1 cellular context compared by ENCODE assay signal in the genomic region with DNA sequence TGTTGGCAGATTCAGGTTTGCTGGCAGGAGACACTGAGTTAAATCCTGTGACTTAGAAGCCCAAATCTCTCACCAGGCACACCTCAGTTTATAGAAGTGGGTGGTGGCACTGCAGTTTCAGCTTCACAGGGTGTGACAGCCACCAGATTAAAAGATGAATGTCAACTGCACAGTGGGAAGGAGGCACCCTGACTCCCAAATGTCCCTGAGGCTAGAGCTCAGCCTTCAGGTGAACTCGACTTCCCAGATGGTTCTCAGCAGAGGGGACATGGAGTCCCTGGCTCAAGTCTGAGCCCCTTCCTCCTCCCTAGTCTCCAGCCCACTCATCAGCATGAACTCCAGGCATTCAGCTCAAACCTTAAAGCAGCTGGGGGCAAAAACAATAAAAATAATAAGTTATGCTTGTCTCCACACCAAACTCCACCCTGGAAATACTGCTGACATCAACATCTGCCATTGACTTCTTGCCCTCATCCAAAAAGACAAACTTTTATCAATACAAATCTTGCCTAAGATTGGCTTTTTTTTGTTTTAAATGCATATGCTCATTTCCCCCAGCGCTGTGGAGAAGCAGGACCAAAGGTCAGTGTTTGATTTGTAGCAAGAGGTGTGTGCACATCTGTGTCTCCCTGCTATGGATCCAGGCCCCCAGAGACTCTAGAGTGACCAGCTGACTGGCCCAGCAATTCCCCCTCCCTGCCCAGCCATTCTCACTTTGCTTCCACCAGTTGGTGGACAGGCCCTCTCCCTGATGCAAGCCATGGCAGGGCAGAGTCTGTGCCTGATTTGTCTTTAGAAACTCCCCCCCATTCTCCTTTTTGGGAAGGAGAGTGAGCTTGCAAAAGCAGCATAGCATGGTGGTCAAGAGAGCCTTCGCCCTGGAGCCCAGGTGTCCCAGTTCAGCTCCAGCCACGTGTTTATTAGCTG.
TF ChIP-seq lines count a peak whose summit lies in the region.

No MANE protein-coding gene starts in this region.

TF ChIP-seq in HepG2, 621 proteins besides CTCF, POLR2A, EP300 and RAD21 (continued from another document):
- TF ChIP-seq, protein P1, sequence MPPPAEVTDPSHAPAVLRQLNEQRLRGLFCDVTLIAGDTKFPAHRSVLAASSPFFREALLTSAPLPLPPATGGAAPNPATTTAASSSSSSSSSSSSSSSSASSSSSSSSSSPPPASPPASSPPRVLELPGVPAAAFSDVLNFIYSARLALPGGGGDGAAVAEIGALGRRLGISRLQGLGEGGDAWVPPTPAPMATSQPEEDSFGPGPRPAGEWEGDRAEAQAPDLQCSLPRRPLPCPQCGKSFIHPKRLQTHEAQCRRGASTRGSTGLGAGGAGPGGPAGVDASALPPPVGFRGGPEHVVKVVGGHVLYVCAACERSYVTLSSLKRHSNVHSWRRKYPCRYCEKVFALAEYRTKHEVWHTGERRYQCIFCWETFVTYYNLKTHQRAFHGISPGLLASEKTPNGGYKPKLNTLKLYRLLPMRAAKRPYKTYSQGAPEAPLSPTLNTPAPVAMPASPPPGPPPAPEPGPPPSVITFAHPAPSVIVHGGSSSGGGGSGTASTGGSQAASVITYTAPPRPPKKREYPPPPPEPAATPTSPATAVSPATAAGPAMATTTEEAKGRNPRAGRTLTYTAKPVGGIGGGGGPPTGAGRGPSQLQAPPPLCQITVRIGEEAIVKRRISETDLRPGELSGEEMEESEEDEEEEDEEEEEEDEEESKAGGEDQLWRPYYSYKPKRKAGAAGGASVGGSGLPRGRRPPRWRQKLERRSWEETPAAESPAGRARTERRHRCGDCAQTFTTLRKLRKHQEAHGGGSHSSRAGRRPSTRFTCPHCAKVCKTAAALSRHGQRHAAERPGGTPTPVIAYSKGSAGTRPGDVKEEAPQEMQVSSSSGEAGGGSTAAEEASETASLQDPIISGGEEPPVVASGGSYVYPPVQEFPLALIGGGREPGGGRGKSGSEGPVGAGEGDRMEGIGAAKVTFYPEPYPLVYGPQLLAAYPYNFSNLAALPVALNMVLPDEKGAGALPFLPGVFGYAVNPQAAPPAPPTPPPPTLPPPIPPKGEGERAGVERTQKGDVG (CRISPR knock-in tag; IDR thresholded peaks at IDR 0.05; ENCODE audit: borderline replicate concordance), result no peak
- no peak for TF ChIP-seq FOXC1 (CRISPR knock-in tag; IDR thresholded peaks at IDR 0.05; ENCODE audit: borderline replicate concordance)
- TF ChIP-seq, protein P2, sequence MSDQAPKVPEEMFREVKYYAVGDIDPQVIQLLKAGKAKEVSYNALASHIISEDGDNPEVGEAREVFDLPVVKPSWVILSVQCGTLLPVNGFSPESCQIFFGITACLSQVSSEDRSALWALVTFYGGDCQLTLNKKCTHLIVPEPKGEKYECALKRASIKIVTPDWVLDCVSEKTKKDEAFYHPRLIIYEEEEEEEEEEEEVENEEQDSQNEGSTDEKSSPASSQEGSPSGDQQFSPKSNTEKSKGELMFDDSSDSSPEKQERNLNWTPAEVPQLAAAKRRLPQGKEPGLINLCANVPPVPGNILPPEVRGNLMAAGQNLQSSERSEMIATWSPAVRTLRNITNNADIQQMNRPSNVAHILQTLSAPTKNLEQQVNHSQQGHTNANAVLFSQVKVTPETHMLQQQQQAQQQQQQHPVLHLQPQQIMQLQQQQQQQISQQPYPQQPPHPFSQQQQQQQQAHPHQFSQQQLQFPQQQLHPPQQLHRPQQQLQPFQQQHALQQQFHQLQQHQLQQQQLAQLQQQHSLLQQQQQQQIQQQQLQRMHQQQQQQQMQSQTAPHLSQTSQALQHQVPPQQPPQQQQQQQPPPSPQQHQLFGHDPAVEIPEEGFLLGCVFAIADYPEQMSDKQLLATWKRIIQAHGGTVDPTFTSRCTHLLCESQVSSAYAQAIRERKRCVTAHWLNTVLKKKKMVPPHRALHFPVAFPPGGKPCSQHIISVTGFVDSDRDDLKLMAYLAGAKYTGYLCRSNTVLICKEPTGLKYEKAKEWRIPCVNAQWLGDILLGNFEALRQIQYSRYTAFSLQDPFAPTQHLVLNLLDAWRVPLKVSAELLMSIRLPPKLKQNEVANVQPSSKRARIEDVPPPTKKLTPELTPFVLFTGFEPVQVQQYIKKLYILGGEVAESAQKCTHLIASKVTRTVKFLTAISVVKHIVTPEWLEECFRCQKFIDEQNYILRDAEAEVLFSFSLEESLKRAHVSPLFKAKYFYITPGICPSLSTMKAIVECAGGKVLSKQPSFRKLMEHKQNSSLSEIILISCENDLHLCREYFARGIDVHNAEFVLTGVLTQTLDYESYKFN (CRISPR knock-in tag; conservative IDR thresholded peaks at IDR 0.05), result no peak
- no peak for TF ChIP-seq KLF9 (CRISPR knock-in tag; IDR thresholded peaks at IDR 0.05; ENCODE audit: low read depth)
- TF ChIP-seq SIX1 (CRISPR knock-in tag; IDR thresholded peaks at IDR 0.05; ENCODE audit: borderline replicate concordance), result no peak
- TF ChIP-seq CCAR2 (optimal IDR thresholded peaks at IDR 0.05; ENCODE audit: low read depth, low read length), result no peak
- TF ChIP-seq, protein P3, sequence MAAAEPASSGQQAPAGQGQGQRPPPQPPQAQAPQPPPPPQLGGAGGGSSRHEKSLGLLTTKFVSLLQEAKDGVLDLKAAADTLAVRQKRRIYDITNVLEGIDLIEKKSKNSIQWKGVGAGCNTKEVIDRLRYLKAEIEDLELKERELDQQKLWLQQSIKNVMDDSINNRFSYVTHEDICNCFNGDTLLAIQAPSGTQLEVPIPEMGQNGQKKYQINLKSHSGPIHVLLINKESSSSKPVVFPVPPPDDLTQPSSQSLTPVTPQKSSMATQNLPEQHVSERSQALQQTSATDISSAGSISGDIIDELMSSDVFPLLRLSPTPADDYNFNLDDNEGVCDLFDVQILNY (CRISPR knock-in tag; conservative IDR thresholded peaks at IDR 0.05), result no peak
- TF ChIP-seq, protein P4, sequence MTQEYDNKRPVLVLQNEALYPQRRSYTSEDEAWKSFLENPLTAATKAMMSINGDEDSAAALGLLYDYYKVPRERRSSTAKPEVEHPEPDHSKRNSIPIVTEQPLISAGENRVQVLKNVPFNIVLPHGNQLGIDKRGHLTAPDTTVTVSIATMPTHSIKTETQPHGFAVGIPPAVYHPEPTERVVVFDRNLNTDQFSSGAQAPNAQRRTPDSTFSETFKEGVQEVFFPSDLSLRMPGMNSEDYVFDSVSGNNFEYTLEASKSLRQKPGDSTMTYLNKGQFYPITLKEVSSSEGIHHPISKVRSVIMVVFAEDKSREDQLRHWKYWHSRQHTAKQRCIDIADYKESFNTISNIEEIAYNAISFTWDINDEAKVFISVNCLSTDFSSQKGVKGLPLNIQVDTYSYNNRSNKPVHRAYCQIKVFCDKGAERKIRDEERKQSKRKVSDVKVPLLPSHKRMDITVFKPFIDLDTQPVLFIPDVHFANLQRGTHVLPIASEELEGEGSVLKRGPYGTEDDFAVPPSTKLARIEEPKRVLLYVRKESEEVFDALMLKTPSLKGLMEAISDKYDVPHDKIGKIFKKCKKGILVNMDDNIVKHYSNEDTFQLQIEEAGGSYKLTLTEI (CRISPR knock-in tag; conservative IDR thresholded peaks at IDR 0.05), result no peak
- TF ChIP-seq, protein P5, sequence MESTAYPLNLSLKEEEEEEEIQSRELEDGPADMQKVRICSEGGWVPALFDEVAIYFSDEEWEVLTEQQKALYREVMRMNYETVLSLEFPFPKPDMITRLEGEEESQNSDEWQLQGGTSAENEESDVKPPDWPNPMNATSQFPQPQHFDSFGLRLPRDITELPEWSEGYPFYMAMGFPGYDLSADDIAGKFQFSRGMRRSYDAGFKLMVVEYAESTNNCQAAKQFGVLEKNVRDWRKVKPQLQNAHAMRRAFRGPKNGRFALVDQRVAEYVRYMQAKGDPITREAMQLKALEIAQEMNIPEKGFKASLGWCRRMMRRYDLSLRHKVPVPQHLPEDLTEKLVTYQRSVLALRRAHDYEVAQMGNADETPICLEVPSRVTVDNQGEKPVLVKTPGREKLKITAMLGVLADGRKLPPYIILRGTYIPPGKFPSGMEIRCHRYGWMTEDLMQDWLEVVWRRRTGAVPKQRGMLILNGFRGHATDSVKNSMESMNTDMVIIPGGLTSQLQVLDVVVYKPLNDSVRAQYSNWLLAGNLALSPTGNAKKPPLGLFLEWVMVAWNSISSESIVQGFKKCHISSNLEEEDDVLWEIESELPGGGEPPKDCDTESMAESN (CRISPR knock-in tag; conservative IDR thresholded peaks at IDR 0.05), result no peak
- no peak for TF ChIP-seq ZMAT3 (CRISPR knock-in tag; conservative IDR thresholded peaks at IDR 0.05)
- TF ChIP-seq NR2F6 (IDR thresholded peaks at IDR 0.05), result no peak
- no peak for TF ChIP-seq NR2F6 (CRISPR knock-in tag; IDR thresholded peaks at IDR 0.05)
- TF ChIP-seq HNF4A (CRISPR knock-in tag; IDR thresholded peaks at IDR 0.05), result 0 out of 2 replicates have a peak, but pooled peaks have one; percentile 43
- TF ChIP-seq, protein P6, sequence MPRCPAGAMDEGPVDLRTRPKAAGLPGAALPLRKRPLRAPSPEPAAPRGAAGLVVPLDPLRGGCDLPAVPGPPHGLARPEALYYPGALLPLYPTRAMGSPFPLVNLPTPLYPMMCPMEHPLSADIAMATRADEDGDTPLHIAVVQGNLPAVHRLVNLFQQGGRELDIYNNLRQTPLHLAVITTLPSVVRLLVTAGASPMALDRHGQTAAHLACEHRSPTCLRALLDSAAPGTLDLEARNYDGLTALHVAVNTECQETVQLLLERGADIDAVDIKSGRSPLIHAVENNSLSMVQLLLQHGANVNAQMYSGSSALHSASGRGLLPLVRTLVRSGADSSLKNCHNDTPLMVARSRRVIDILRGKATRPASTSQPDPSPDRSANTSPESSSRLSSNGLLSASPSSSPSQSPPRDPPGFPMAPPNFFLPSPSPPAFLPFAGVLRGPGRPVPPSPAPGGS (CRISPR knock-in tag; IDR thresholded peaks at IDR 0.05), result no peak
- TF ChIP-seq PRMT3 (CRISPR knock-in tag; IDR thresholded peaks at IDR 0.05; ENCODE audit: borderline replicate concordance, low read depth), result no peak
- TF ChIP-seq FOSL2 (CRISPR knock-in tag; IDR thresholded peaks at IDR 0.05), result no peak
- TF ChIP-seq MAFK (conservative IDR thresholded peaks at IDR 0.05 in 1 of 2, IDR thresholded peaks at IDR 0.05 in 1 of 2; ENCODE audit: low read length in 2 of 2), result peak; percentile 35 to 44; a peak in 2 of 4 replicates
- TF ChIP-seq ZNF180 (CRISPR knock-in tag; IDR thresholded peaks at IDR 0.05; ENCODE audit: borderline replicate concordance, low read depth), result no peak
- TF ChIP-seq ZNF234 (CRISPR knock-in tag; conservative IDR thresholded peaks at IDR 0.05), result no peak
- TF ChIP-seq ZNF670 (CRISPR knock-in tag; IDR thresholded peaks at IDR 0.05; ENCODE audit: borderline replicate concordance), result no peak
- TF ChIP-seq HNF4G (IDR thresholded peaks at IDR 0.05; ENCODE audit: borderline replicate concordance, low read depth, low read length), result 0 out of 2 replicates have a peak, but pooled peaks have one; percentile 37
- no peak for TF ChIP-seq HNF4G (CRISPR knock-in tag; IDR thresholded peaks at IDR 0.05; ENCODE audit: borderline replicate concordance, low read depth)
- TF ChIP-seq SNAPC2 (CRISPR knock-in tag; IDR thresholded peaks at IDR 0.05), result no peak
- TF ChIP-seq, protein P7, sequence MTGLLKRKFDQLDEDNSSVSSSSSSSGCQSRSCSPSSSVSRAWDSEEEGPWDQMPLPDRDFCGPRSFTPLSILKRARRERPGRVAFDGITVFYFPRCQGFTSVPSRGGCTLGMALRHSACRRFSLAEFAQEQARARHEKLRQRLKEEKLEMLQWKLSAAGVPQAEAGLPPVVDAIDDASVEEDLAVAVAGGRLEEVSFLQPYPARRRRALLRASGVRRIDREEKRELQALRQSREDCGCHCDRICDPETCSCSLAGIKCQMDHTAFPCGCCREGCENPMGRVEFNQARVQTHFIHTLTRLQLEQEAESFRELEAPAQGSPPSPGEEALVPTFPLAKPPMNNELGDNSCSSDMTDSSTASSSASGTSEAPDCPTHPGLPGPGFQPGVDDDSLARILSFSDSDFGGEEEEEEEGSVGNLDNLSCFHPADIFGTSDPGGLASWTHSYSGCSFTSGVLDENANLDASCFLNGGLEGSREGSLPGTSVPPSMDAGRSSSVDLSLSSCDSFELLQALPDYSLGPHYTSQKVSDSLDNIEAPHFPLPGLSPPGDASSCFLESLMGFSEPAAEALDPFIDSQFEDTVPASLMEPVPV (CRISPR knock-in tag; IDR thresholded peaks at IDR 0.05), result no peak
- TF ChIP-seq, protein P8, sequence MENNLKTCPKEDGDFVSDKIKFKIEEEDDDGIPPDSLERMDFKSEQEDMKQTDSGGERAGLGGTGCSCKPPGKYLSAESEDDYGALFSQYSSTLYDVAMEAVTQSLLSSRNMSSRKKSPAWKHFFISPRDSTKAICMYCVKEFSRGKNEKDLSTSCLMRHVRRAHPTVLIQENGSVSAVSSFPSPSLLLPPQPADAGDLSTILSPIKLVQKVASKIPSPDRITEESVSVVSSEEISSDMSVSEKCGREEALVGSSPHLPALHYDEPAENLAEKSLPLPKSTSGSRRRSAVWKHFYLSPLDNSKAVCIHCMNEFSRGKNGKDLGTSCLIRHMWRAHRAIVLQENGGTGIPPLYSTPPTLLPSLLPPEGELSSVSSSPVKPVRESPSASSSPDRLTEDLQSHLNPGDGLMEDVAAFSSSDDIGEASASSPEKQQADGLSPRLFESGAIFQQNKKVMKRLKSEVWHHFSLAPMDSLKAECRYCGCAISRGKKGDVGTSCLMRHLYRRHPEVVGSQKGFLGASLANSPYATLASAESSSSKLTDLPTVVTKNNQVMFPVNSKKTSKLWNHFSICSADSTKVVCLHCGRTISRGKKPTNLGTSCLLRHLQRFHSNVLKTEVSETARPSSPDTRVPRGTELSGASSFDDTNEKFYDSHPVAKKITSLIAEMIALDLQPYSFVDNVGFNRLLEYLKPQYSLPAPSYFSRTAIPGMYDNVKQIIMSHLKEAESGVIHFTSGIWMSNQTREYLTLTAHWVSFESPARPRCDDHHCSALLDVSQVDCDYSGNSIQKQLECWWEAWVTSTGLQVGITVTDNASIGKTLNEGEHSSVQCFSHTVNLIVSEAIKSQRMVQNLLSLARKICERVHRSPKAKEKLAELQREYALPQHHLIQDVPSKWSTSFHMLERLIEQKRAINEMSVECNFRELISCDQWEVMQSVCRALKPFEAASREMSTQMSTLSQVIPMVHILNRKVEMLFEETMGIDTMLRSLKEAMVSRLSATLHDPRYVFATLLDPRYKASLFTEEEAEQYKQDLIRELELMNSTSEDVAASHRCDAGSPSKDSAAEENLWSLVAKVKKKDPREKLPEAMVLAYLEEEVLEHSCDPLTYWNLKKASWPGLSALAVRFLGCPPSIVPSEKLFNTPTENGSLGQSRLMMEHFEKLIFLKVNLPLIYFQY (CRISPR knock-in tag; IDR thresholded peaks at IDR 0.05; ENCODE audit: borderline replicate concordance), result no peak
